Comparison of ENCODE assay signal across 10 cellular contexts in the genomic region with DNA sequence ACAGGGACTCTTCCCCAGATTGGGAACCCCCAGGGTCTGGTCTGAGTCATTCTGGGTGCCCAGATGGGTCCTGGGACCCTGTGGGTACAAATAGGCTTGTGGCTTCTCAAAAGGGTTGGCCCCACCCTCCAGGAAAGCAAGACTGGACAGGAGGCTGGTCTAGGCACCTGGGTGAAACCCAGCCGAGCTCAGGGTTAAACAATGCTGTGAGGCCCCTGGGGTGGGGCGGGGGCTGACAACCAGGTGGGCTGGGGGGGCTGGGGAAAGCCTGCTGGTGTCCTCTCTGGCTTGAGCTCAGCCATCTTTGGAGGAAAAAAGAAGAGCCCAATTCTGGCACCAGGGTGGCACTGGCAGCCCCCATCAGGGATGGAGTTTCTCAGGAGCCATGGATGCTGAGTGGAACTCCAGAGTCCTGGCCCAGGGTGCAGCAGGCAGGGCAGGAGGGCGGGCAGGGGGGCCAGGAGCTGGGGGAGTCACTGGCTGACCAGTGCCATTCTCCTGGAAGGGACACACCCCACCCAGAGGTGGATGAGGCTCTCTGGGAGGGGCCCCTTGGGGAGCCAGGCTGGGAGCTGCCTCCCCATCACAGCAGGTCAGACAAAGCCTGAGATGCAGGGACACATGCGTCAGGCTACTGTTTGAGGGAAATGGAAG. TPM values are rescaled to one million over a fixed set of nuclear protein-coding genes. Genes with fewer than 3 reads are reported as not detected.
DNase-seq lines count a peak whose midpoint lies in the region; ATAC-seq and TF ChIP-seq lines count a peak whose summit lies in the region.
"Had no signal": no experiment of that assay in that cellular context is flagged by ENCODE, and none has a peak within 500 bp of the region (broad histone marks: within the 10 kb centered on the region; RNA-seq: fewer than 3 reads in every experiment).

No MANE protein-coding gene starts in this region.

- H2BK5ac ChIP-seq in mesendoderm (ENCODE audit: low read length), result no peak overlapping the region

- H3K4me3 ChIP-seq in mesendoderm (ENCODE audit: low read length), result no peak overlapping the region

- ATAC-seq in HG02970 (IDR thresholded peaks at IDR 0.05; ENCODE audit: low FRiP score, unreplicated experiment), result no peak

- H3K27ac ChIP-seq in mesendoderm (ENCODE audit: low read depth, low read length), result no peak overlapping the region

- peak overlapping the region; percentile 48 for H3K4me3 Mint-ChIP-seq in activated naive CD4-positive, alpha-beta T cell treated with anti-CD3 and anti-CD28 coated beads, Interleukin-2, amount 10 ng/mL, durations not matched to agents 7 days and 5 days
- H3K4me3 Mint-ChIP-seq in MCF 10A (ENCODE audit: unreplicated experiment), result peak overlapping the region; percentile 69
- peak overlapping the region; percentile 84 for H3K4me3 Mint-ChIP-seq in type B pancreatic cell

- CTCF ChIA-PET in activated naive CD4-positive, alpha-beta T cell treated with anti-CD3 and anti-CD28 coated beads, Interleukin-2, amount 10 ng/mL, durations not matched to agents 7 days and 5 days (lab: Charles Lee), result interaction anchor here (2.8 kb wide), 1 partner anchor 36 kb away, joined by 8 read pairs; no protein-coding TSS in a partner anchor
- CTCF ChIA-PET in MCF 10A (lab: Yijun Ruan, JAX), result interaction anchor here (1.4 kb wide), 1 partner anchor 15 kb away, joined by 7 read pairs; no protein-coding TSS in a partner anchor

- POLR2A ChIA-PET in MCF 10A (lab: Yijun Ruan, JAX), result no interaction called here

- H2AK5ac ChIP-seq in mesendoderm (ENCODE audit: low read length), result no peak overlapping the region

- H3K4me1 Mint-ChIP-seq in activated naive CD4-positive, alpha-beta T cell treated with anti-CD3 and anti-CD28 coated beads, Interleukin-2, amount 10 ng/mL, durations not matched to agents 7 days and 5 days, result peaks cover 9% of the 10 kb centered on the region
- H3K4me1 Mint-ChIP-seq in MCF 10A (ENCODE audit: insufficient read depth, unreplicated experiment) (peaks cover 3% of the 10 kb centered on the region), type B pancreatic cell (ENCODE audit: unreplicated experiment) (no peaks in the 10 kb centered on the region)

- no peaks in the 10 kb centered on the region for H3K79me1 ChIP-seq in mesendoderm (ENCODE audit: low read length)

- peak; percentile 18 for DNase-seq in activated naive CD4-positive, alpha-beta T cell treated with anti-CD3 and anti-CD28 coated beads, Interleukin-2, amount 10 ng/mL, durations not matched to agents 7 days and 5 days
- DNase-seq in activated naive CD4-positive, alpha-beta T cell (lab: John Stamatoyannopoulos, UW), result no peak
- DNase-seq in MCF 10A (ENCODE audit: unreplicated experiment), result no peak
- DNase-seq in mesendoderm, result no peak
- no peak for DNase-seq in type B pancreatic cell (ENCODE audit: extremely low spot score, unreplicated experiment)
- DNase-seq in RPMI8226, result no peak
- DNase-seq in COLO668 (lab: John Stamatoyannopoulos, UW; ENCODE audit: unreplicated experiment), result no peak
- DNase-seq: stimulated activated CD4-positive, alpha-beta T cell treated with anti-CD3 and anti-CD28 coated beads, Interleukin-15, amount 100 ng/mL, for 24 hours had no signal

- no TSS peak for BruUV-seq in MCF 10A (replicated peaks; lab: Mats Ljungman, UMichigan)

- no peak overlapping the region for H3K4ac ChIP-seq in mesendoderm (ENCODE audit: low read depth, low read length)

- no peak overlapping the region for H4K5ac ChIP-seq in mesendoderm (ENCODE audit: low read length)

- peaks cover 84% of the 10 kb centered on the region for H3K27me3 Mint-ChIP-seq in activated naive CD4-positive, alpha-beta T cell treated with anti-CD3 and anti-CD28 coated beads, Interleukin-2, amount 10 ng/mL, durations not matched to agents 7 days and 5 days
- H3K27me3 Mint-ChIP-seq in MCF 10A (ENCODE audit: insufficient read depth, unreplicated experiment) (no peaks in the 10 kb centered on the region), type B pancreatic cell (peaks cover 16% of the 10 kb centered on the region)

- H3K4me2 ChIP-seq in mesendoderm (ENCODE audit: low read length), result peak overlapping the region; percentile 59

- H3K79me2 ChIP-seq in mesendoderm (ENCODE audit: control insufficient read depth, insufficient read depth, low read length), result no peaks in the 10 kb centered on the region

- H3K36me3 ChIP-seq in mesendoderm (ENCODE audit: control insufficient read depth, insufficient read depth, low read length), result no peaks in the 10 kb centered on the region

- peaks cover 2% of the 10 kb centered on the region for H3K4me1 ChIP-seq in mesendoderm (ENCODE audit: control insufficient read depth, low read depth, low read length)

- no peaks in the 10 kb centered on the region for H3K9me3 Mint-ChIP-seq in activated naive CD4-positive, alpha-beta T cell treated with anti-CD3 and anti-CD28 coated beads, Interleukin-2, amount 10 ng/mL, durations not matched to agents 7 days and 5 days
- no peaks in the 10 kb centered on the region for H3K9me3 Mint-ChIP-seq in MCF 10A (ENCODE audit: unreplicated experiment)
- H3K9me3 Mint-ChIP-seq in type B pancreatic cell, result no peaks in the 10 kb centered on the region

- H2BK15ac ChIP-seq in mesendoderm (replicated peaks; ENCODE audit: low read depth), result no peak overlapping the region

- H3K27me3 ChIP-seq in mesendoderm (ENCODE audit: insufficient read depth, low read length, poor library complexity), result peaks cover 8% of the 10 kb centered on the region

- H4K8ac ChIP-seq in mesendoderm (ENCODE audit: low read depth, low read length), result no peak overlapping the region

- H3K36me3 Mint-ChIP-seq in activated naive CD4-positive, alpha-beta T cell treated with anti-CD3 and anti-CD28 coated beads, Interleukin-2, amount 10 ng/mL, durations not matched to agents 7 days and 5 days, result no peaks in the 10 kb centered on the region
- H3K36me3 Mint-ChIP-seq in MCF 10A (ENCODE audit: insufficient read depth, unreplicated experiment) (no peaks in the 10 kb centered on the region), type B pancreatic cell (peaks cover 7% of the 10 kb centered on the region)

- H3K23ac ChIP-seq in mesendoderm (ENCODE audit: low read length), result peak overlapping the region; percentile 7

- TF ChIP-seq CTCF in MCF 10A (IDR thresholded peaks at IDR 0.05; ENCODE audit: unreplicated experiment), result no peak
- TF ChIP-seq CTCF in type B pancreatic cell (conservative IDR thresholded peaks at IDR 0.05), result no peak

- peak overlapping the region; percentile 67 for H3K9ac ChIP-seq in mesendoderm (ENCODE audit: low read length)

- no peak overlapping the region for H2BK120ac ChIP-seq in mesendoderm (ENCODE audit: low read depth, low read length)

- no peak overlapping the region for H3K27ac Mint-ChIP-seq in activated naive CD4-positive, alpha-beta T cell treated with anti-CD3 and anti-CD28 coated beads, Interleukin-2, amount 10 ng/mL, durations not matched to agents 7 days and 5 days
- H3K27ac Mint-ChIP-seq in MCF 10A (ENCODE audit: low read depth, unreplicated experiment) (no peak overlapping the region), type B pancreatic cell (no peak overlapping the region)

- H3K18ac ChIP-seq in mesendoderm (ENCODE audit: low read length), result no peak overlapping the region

- intact Hi-C loops in MCF 10A (cut with micrococcal nuclease), result loop anchor here (5.0 to 10.0 kb wide), 3 partner anchors 38 to 421 kb away; partner anchors contain the start of gene CLTCL1

- peak overlapping the region; percentile 79 for H3K56ac ChIP-seq in mesendoderm (ENCODE audit: low read length)

- WGBS in mesendoderm (ENCODE audit: extremely low coverage, insufficient coverage, low lambda C conversion rate), result no CpG with 5 or more reads among the region's 4 CpGs

RNA-seq across cellular contexts. Expression of gene SEPTIN5, which starts 1.1 kb away (rescaled TPM):
- total RNA-seq in MCF 10A (2022) (2.0 and 3.5 TPM in 2 replicates), type B pancreatic cell (ENCODE audit: low replicate concordance) (45.7 and 54.6 TPM in 2 replicates)
- polyA plus RNA-seq in mesendoderm (2013, experiment 1 of 2), result 6.2 TPM
- 5.7 TPM for polyA plus RNA-seq in mesendoderm (2013, experiment 2 of 2)

RNA-seq across cellular contexts. Expression of gene GP1BB, which starts 7.9 kb away (rescaled TPM):
- 0.37 and 0.83 TPM in 2 replicates for total RNA-seq in MCF 10A (2022)
- 0.52 TPM for polyA plus RNA-seq in mesendoderm (2013, experiment 1 of 2)
- 0.45 TPM for polyA plus RNA-seq in mesendoderm (2013, experiment 2 of 2)
- 1.9 and 2.4 TPM in 2 replicates for total RNA-seq in type B pancreatic cell (ENCODE audit: low replicate concordance)

RNA-seq across cellular contexts. Expression of gene TBX1, which starts 45.2 kb away (rescaled TPM):
- total RNA-seq in MCF 10A (2022) (not detected in 2 replicates), type B pancreatic cell (ENCODE audit: low replicate concordance) (2.4 and 3.4 TPM in 2 replicates)
- 0.03 TPM for polyA plus RNA-seq in mesendoderm (2013, experiment 1 of 2)
- 0.10 TPM for polyA plus RNA-seq in mesendoderm (2013, experiment 2 of 2)
- polyA plus RNA-seq: BJ had no signal

Comparison
In these comparisons a context has a peak if more than half of its experiments do, and no peak if none do; other contexts are left out.
1. RNA of gene SEPTIN5, which starts 1.1 kb away (total RNA-seq): 45.7 to 54.6 TPM in type B pancreatic cell; 2.0 to 3.5 TPM in MCF 10A; every median in the first group is over 10 times any median in the second.
2. Peak in every context shown above with its lines, with median percentiles within 50 percentile points of each other: H3K4me3 Mint-ChIP-seq.